In the genomic region with DNA sequence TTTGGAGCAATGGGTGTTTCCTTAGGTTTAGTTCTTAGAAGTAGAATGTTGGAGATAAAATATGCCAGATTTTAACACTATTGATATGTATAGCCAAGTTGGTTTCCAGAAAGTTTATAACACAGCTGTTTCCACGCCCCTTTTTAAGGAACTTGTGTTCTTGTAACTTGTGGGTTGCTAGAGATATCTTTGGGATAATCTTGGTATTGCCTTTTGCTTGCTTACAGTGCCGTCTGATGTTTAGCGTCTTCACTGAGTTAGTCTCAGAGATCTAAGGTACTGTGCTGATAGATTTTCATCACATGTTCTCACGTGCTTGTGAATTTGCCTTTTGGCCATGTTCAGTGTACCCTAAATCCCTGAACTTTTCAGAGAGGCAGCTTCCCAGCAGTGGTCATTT, we compare ENCODE assay signal across 1 cellular context.
TF ChIP-seq lines count a peak whose summit lies in the region.

No MANE protein-coding gene starts in this region.

TF ChIP-seq in HepG2, 621 proteins besides CTCF, POLR2A, EP300 and RAD21:
- TF ChIP-seq TCF12 (IDR thresholded peaks at IDR 0.05): no peak
- no peak for TF ChIP-seq TCF12 (CRISPR knock-in tag; IDR thresholded peaks at IDR 0.05)
- TF ChIP-seq, protein P1, sequence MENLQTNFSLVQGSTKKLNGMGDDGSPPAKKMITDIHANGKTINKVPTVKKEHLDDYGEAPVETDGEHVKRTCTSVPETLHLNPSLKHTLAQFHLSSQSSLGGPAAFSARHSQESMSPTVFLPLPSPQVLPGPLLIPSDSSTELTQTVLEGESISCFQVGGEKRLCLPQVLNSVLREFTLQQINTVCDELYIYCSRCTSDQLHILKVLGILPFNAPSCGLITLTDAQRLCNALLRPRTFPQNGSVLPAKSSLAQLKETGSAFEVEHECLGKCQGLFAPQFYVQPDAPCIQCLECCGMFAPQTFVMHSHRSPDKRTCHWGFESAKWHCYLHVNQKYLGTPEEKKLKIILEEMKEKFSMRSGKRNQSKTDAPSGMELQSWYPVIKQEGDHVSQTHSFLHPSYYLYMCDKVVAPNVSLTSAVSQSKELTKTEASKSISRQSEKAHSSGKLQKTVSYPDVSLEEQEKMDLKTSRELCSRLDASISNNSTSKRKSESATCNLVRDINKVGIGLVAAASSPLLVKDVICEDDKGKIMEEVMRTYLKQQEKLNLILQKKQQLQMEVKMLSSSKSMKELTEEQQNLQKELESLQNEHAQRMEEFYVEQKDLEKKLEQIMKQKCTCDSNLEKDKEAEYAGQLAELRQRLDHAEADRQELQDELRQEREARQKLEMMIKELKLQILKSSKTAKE (CRISPR knock-in tag; IDR thresholded peaks at IDR 0.05; ENCODE audit: borderline replicate concordance): no peak
- TF ChIP-seq, protein P2, sequence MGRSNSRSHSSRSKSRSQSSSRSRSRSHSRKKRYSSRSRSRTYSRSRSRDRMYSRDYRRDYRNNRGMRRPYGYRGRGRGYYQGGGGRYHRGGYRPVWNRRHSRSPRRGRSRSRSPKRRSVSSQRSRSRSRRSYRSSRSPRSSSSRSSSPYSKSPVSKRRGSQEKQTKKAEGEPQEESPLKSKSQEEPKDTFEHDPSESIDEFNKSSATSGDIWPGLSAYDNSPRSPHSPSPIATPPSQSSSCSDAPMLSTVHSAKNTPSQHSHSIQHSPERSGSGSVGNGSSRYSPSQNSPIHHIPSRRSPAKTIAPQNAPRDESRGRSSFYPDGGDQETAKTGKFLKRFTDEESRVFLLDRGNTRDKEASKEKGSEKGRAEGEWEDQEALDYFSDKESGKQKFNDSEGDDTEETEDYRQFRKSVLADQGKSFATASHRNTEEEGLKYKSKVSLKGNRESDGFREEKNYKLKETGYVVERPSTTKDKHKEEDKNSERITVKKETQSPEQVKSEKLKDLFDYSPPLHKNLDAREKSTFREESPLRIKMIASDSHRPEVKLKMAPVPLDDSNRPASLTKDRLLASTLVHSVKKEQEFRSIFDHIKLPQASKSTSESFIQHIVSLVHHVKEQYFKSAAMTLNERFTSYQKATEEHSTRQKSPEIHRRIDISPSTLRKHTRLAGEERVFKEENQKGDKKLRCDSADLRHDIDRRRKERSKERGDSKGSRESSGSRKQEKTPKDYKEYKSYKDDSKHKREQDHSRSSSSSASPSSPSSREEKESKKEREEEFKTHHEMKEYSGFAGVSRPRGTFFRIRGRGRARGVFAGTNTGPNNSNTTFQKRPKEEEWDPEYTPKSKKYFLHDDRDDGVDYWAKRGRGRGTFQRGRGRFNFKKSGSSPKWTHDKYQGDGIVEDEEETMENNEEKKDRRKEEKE (IDR thresholded peaks at IDR 0.05): no peak
- TF ChIP-seq, protein P3, sequence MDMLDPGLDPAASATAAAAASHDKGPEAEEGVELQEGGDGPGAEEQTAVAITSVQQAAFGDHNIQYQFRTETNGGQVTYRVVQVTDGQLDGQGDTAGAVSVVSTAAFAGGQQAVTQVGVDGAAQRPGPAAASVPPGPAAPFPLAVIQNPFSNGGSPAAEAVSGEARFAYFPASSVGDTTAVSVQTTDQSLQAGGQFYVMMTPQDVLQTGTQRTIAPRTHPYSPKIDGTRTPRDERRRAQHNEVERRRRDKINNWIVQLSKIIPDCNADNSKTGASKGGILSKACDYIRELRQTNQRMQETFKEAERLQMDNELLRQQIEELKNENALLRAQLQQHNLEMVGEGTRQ (IDR thresholded peaks at IDR 0.05; ENCODE audit: low read depth, low read length): no peak
- TF ChIP-seq, protein P3 (CRISPR knock-in tag; IDR thresholded peaks at IDR 0.05; ENCODE audit: borderline replicate concordance): no peak
- no peak for TF ChIP-seq ZNF879 (CRISPR knock-in tag; IDR thresholded peaks at IDR 0.05)
- TF ChIP-seq, protein P4, sequence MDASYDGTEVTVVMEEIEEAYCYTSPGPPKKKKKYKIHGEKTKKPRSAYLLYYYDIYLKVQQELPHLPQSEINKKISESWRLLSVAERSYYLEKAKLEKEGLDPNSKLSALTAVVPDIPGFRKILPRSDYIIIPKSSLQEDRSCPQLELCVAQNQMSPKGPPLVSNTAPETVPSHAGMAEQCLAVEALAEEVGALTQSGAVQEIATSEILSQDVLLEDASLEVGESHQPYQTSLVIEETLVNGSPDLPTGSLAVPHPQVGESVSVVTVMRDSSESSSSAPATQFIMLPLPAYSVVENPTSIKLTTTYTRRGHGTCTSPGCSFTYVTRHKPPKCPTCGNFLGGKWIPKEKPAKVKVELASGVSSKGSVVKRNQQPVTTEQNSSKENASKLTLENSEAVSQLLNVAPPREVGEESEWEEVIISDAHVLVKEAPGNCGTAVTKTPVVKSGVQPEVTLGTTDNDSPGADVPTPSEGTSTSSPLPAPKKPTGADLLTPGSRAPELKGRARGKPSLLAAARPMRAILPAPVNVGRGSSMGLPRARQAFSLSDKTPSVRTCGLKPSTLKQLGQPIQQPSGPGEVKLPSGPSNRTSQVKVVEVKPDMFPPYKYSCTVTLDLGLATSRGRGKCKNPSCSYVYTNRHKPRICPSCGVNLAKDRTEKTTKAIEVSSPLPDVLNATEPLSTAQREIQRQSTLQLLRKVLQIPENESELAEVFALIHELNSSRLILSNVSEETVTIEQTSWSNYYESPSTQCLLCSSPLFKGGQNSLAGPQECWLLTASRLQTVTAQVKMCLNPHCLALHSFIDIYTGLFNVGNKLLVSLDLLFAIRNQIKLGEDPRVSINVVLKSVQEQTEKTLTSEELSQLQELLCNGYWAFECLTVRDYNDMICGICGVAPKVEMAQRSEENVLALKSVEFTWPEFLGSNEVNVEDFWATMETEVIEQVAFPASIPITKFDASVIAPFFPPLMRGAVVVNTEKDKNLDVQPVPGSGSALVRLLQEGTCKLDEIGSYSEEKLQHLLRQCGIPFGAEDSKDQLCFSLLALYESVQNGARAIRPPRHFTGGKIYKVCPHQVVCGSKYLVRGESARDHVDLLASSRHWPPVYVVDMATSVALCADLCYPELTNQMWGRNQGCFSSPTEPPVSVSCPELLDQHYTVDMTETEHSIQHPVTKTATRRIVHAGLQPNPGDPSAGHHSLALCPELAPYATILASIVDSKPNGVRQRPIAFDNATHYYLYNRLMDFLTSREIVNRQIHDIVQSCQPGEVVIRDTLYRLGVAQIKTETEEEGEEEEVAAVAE (CRISPR knock-in tag; IDR thresholded peaks at IDR 0.05; ENCODE audit: borderline replicate concordance): no peak
